ENCODE assay signal across 8 cellular contexts in the genomic region with DNA sequence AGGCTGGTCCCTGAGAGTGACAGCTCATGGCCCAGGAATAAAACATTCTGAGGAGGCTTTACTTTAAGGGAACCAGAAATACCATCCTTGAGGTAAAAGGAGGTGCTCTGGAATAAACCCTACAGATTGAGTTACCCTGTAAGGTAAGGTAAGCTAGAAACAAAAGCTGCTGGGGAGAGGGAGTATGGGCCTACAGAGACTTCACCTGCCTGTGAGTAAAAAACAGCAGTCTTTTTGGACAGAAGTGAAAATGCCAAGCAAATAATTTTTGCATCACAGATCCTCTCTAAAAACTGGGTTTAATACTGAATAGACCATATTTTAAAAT. TPM values are rescaled to one million over a fixed set of nuclear protein-coding genes. Genes with fewer than 3 reads are reported as not detected.
DNase-seq lines count a peak whose midpoint lies in the region; ATAC-seq and TF ChIP-seq lines count a peak whose summit lies in the region.

No MANE protein-coding gene starts in this region.

- no peak for ATAC-seq in gastrocnemius medialis
- ATAC-seq in HG02981 (IDR thresholded peaks at IDR 0.05; ENCODE audit: unreplicated experiment), result no peak

- no peaks in the 10 kb centered on the region for H3K79me2 ChIP-seq in DOHH2 (ENCODE audit: control insufficient read depth, low read length)

- H3K4me1 ChIP-seq in DOHH2 (ENCODE audit: control insufficient read depth, low read length) (peaks cover 47% of the 10 kb centered on the region), Peyer's patch (peaks cover 5 to 49% (median 10%) of the 10 kb centered on the region in 4 donors), esophagus (ENCODE audit: control insufficient read depth in 2 of 2, insufficient read depth in 2 of 2, low read length in 1 of 2) (peaks cover 6 to 14% of the 10 kb centered on the region in 2 donors), gastrocnemius medialis (peaks cover 85 to 91% of the 10 kb centered on the region in 2 donors)

- H3K4me2 ChIP-seq in DOHH2 (ENCODE audit: low read length), result peak overlapping the region; percentile 78

- in situ Hi-C loops in gastrocnemius medialis (cut with MboI; ENCODE audit: low sequenced_read_pairs in 4 of 4), result loop anchor here in 1 of 4 donors (25.0 kb wide), 1 partner anchor 422 kb away; the partner anchor contains the start of gene ACACB

- H3K9me2 ChIP-seq in DOHH2 (replicated peaks; ENCODE audit: control insufficient read depth, low read length), result no peaks in the 10 kb centered on the region

- H3K36me3 ChIP-seq in DOHH2 (ENCODE audit: control insufficient read depth, low read length), result no peaks in the 10 kb centered on the region
- no peaks in the 10 kb centered on the region for H3K36me3 ChIP-seq in Peyer's patch
- no peaks in the 10 kb centered on the region for H3K36me3 ChIP-seq in esophagus (ENCODE audit: control insufficient read depth in 2 of 2, insufficient read depth in 2 of 2, low read length in 1 of 2)
- H3K36me3 ChIP-seq in gastrocnemius medialis, result no peaks in the 10 kb centered on the region

- H3K9me3 ChIP-seq in DOHH2 (ENCODE audit: control insufficient read depth, insufficient read depth, low read length) (no peaks in the 10 kb centered on the region), Peyer's patch (no peaks in the 10 kb centered on the region), esophagus (ENCODE audit: control insufficient read depth in 2 of 2, insufficient read depth in 1 of 2, low read depth in 1 of 2, low read length in 1 of 2) (no peaks in the 10 kb centered on the region), gastrocnemius medialis (no peaks in the 10 kb centered on the region)

- no peaks in the 10 kb centered on the region for H4K20me1 ChIP-seq in DOHH2 (ENCODE audit: control insufficient read depth, insufficient read depth, low read depth, low read length)

- H3K27me3 ChIP-seq in DOHH2 (ENCODE audit: control insufficient read depth, low read length) (no peaks in the 10 kb centered on the region), Peyer's patch (no peaks in the 10 kb centered on the region), esophagus (ENCODE audit: control insufficient read depth in 1 of 2, insufficient read depth in 2 of 2, low read length in 2 of 2) (no peaks in the 10 kb centered on the region), gastrocnemius medialis (no peaks in the 10 kb centered on the region)

- no peak overlapping the region for H3K27ac ChIP-seq in DOHH2 (ENCODE audit: low read depth, low read length)
- peak overlapping the region; percentile 76 to 88 (median 81) for H3K27ac ChIP-seq in Peyer's patch
- peak overlapping the region; percentile 81 to 89 for H3K27ac ChIP-seq in esophagus (ENCODE audit: low read depth in 2 of 2, low read length in 1 of 2)
- H3K27ac ChIP-seq in gastrocnemius medialis, result peak overlapping the region; percentile 92 to 98 (median 96)

- H3K4me3 ChIP-seq in DOHH2 (ENCODE audit: low read length) (0 out of 2 replicates have a peak overlapping the region, but pooled peaks have one; percentile 24), Peyer's patch (no peak overlapping the region), esophagus (ENCODE audit: low read depth in 1 of 2, low read length in 2 of 2) (no peak overlapping the region), gastrocnemius medialis (peak overlapping the region; percentile 30 to 49 (median 45))

- intact Hi-C loops in gastrocnemius medialis (cut with DNase I; ENCODE audit: low total_unique reads), result loop anchor here (2.0 to 5.0 kb wide), 3 partner anchors 113 to 427 kb away; partner anchors contain the start of gene ACACB

- TF ChIP-seq CTCF in DOHH2 (IDR thresholded peaks at IDR 0.05; ENCODE audit: low read depth, low read length, poor library complexity, severe bottlenecking) (no peak), Peyer's patch (IDR thresholded peaks at IDR 0.05) (no peak), gastrocnemius medialis (IDR thresholded peaks at IDR 0.05 in 4 of 5, conservative IDR thresholded peaks at IDR 0.05 in 1 of 5) (no peak)

- no peak for TF ChIP-seq POLR2A in Peyer's patch (IDR thresholded peaks at IDR 0.05)
- TF ChIP-seq POLR2A in gastrocnemius medialis (IDR thresholded peaks at IDR 0.05), result no peak

- DNase-seq in Peyer's patch (no peak), gastrocnemius medialis (no peak), LoVo (ENCODE audit: low spot score) (no peak), mucosa of gallbladder (ENCODE audit: low spot score) (no peak), DMS 273 treated with DMSO at 0.1 percent for 48 hours (lab: John Stamatoyannopoulos, UW) (no peak)

- peaks cover 5% of the 10 kb centered on the region; the same call in 1 of the 2 replicates for H3F3A ChIP-seq in DOHH2 (ENCODE audit: control insufficient read depth, insufficient read depth)

RNA-seq across cellular contexts. Expression of gene CORO1C, which starts 41.2 kb away (rescaled TPM):
- 100 to 1,000 TPM in 1 of 4 donors, 10 to 100 TPM in 3; 76.3 to 144 (median 87.4) TPM for total RNA-seq in Peyer's patch
- polyA plus RNA-seq in esophagus, result 10 to 100 TPM; 23.6 to 40.2 TPM
- total RNA-seq in gastrocnemius medialis, result 10 to 100 TPM; 24.7 to 47.6 (median 30.9) TPM
- total RNA-seq in mucosa of gallbladder, result 194 TPM

RNA-seq across cellular contexts. Expression of gene SELPLG, which starts 56.5 kb away (rescaled TPM):
- total RNA-seq in Peyer's patch (1 to 10 TPM; 2.4 to 9.4 (median 5.9) TPM), gastrocnemius medialis (1 to 10 TPM in 3 of 4 donors, under 1 TPM in 1; 0.19 to 5.0 (median 2.6) TPM), mucosa of gallbladder (22.4 TPM)
- 1 to 10 TPM in 1 of 2 donors, under 1 TPM in 1; 0.86 to 2.0 TPM for polyA plus RNA-seq in esophagus

Comparison
In these comparisons a context has a peak if more than half of its experiments do, and no peak if none do; other contexts are left out.
1. H3K4me3 ChIP-seq: peak in DOHH2 (single experiment) and gastrocnemius medialis (4 of 4); none in Peyer's patch (0 of 4) and esophagus (0 of 2).